In the genomic region with DNA sequence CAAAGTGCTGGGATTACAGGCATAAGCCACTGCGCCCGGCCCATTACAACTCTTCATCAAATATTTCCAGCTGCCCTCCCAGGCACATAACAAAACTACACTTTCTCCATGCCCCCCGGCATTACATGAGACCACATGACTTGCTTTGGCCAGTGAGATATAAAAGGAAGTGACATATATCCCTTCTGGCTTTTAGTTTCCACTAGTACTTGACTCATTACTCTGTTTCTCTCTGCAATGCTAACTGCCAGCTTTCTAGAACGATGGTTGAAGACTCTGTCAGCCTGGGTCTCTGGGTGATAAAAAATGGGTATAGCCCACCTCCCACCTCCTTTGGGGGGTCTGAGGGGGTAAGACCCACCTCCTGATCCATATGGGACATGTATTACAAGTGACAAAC, we compare ENCODE assay signal across 17 cellular contexts. TPM values are rescaled to one million over a fixed set of nuclear protein-coding genes. Genes with fewer than 3 reads are reported as not detected.
DNase-seq lines count a peak whose midpoint lies in the region; ATAC-seq lines count a peak whose summit lies in the region.
"Had no signal": no experiment of that assay in that cellular context is flagged by ENCODE, and none has a peak within 500 bp of the region (broad histone marks: within the 10 kb centered on the region; RNA-seq: fewer than 3 reads in every experiment).

No MANE protein-coding gene starts in this region.

- no peaks in the 10 kb centered on the region for H3K27me3 Mint-ChIP-seq in activated CD8-positive, alpha-beta memory T cell treated with anti-CD3 and anti-CD28 coated beads, Interleukin-2, amount 10 ng/mL, durations not matched to agents 7 days and 5 days
- H3K27me3 Mint-ChIP-seq in activated naive CD8-positive, alpha-beta T cell: no peaks in the 10 kb centered on the region
- no peaks in the 10 kb centered on the region for H3K27me3 Mint-ChIP-seq in stimulated activated memory B cell treated with anti-CD40 and anti-IgM and Interleukin-4, amounts not matched to agents 10 μg/mL and 1 μg/mL and 100 μg/mL, for 72 hours

- no peak overlapping the region for H3K4me3 Mint-ChIP-seq in activated CD8-positive, alpha-beta memory T cell treated with anti-CD3 and anti-CD28 coated beads, Interleukin-2, amount 10 ng/mL, durations not matched to agents 7 days and 5 days
- no peak overlapping the region for H3K4me3 Mint-ChIP-seq in activated naive CD8-positive, alpha-beta T cell
- no peak overlapping the region for H3K4me3 Mint-ChIP-seq in stimulated activated memory B cell treated with anti-CD40 and anti-IgM and Interleukin-4, amounts not matched to agents 10 μg/mL and 1 μg/mL and 100 μg/mL, for 72 hours
- H3K4me3 Mint-ChIP-seq: HFFc6 had no signal

- no peaks in the 10 kb centered on the region for H3K36me3 Mint-ChIP-seq in activated CD8-positive, alpha-beta memory T cell treated with anti-CD3 and anti-CD28 coated beads, Interleukin-2, amount 10 ng/mL, durations not matched to agents 7 days and 5 days
- H3K36me3 Mint-ChIP-seq in activated naive CD8-positive, alpha-beta T cell: peaks cover 3% of the 10 kb centered on the region
- H3K36me3 Mint-ChIP-seq in stimulated activated memory B cell treated with anti-CD40 and anti-IgM and Interleukin-4, amounts not matched to agents 10 μg/mL and 1 μg/mL and 100 μg/mL, for 72 hours: peaks cover 5% of the 10 kb centered on the region

- no peak overlapping the region for H3K27ac Mint-ChIP-seq in activated CD8-positive, alpha-beta memory T cell treated with anti-CD3 and anti-CD28 coated beads, Interleukin-2, amount 10 ng/mL, durations not matched to agents 7 days and 5 days
- peak overlapping the region; percentile 58 for H3K27ac Mint-ChIP-seq in activated naive CD8-positive, alpha-beta T cell
- no peak overlapping the region for H3K27ac Mint-ChIP-seq in stimulated activated memory B cell treated with anti-CD40 and anti-IgM and Interleukin-4, amounts not matched to agents 10 μg/mL and 1 μg/mL and 100 μg/mL, for 72 hours
- H3K27ac Mint-ChIP-seq: activated T-helper 2 cell treated with anti-CD3 and anti-CD28 coated beads, Interferon-gamma antibody, Interleukin-2, Interleukin-4, amounts not matched to agents 10 μg/mL and 5 μg/mL and 100 μg/mL, durations not matched to agents 14 hours and 24 hours and 36 hours; HFFc6 had no signal

- CTCF ChIA-PET in activated CD8-positive, alpha-beta memory T cell treated with anti-CD3 and anti-CD28 coated beads, Interleukin-2, amount 10 ng/mL, durations not matched to agents 7 days and 5 days (lab: Charles Lee): interaction anchor here (1.3 to 1.8 kb wide), 2 partner anchors 11 to 84 kb away, joined by 3 to 4 read pairs; no protein-coding TSS in a partner anchor

- H3K4me1 Mint-ChIP-seq in activated CD8-positive, alpha-beta memory T cell treated with anti-CD3 and anti-CD28 coated beads, Interleukin-2, amount 10 ng/mL, durations not matched to agents 7 days and 5 days: peaks cover 10% of the 10 kb centered on the region
- peaks cover 33% of the 10 kb centered on the region for H3K4me1 Mint-ChIP-seq in activated naive CD8-positive, alpha-beta T cell (ENCODE audit: low read depth)
- peaks cover 44% of the 10 kb centered on the region for H3K4me1 Mint-ChIP-seq in stimulated activated memory B cell treated with anti-CD40 and anti-IgM and Interleukin-4, amounts not matched to agents 10 μg/mL and 1 μg/mL and 100 μg/mL, for 72 hours

- DNase-seq in activated CD8-positive, alpha-beta memory T cell treated with anti-CD3 and anti-CD28 coated beads, Interleukin-2, amount 10 ng/mL, durations not matched to agents 7 days and 5 days: no peak
- DNase-seq in activated CD8-positive, alpha-beta memory T cell treated with anti-CD3 and anti-CD28 coated beads, Interleukin-2, amount 50 U/mL, for 4 hours: no peak
- DNase-seq in Kasumi-1 (lab: John Stamatoyannopoulos, UW) (peak; percentile 22 to 35), SKM-1 treated with dmso at 0.1 percent for 144 hours (lab: John Stamatoyannopoulos, UW; ENCODE audit: unreplicated experiment) (no peak), kidney glomerular epithelial cell (lab: John Stamatoyannopoulos, UW) (no peak)
- DNase-seq: activated CD4-positive, alpha-beta T cell treated with anti-CD3 and anti-CD28 coated beads, Interleukin-2, amount 50 U/mL, for 48 hours; foreskin keratinocyte; HFFc6; NCI-H1417 treated with DMSO at 0.1 percent for 48 hours; NCI-H2107; NCI-H524; retina; SHP77 had no signal

- ATAC-seq in activated CD8-positive, alpha-beta memory T cell treated with anti-CD3 and anti-CD28 coated beads, Interleukin-2, amount 10 ng/mL, durations not matched to agents 7 days and 5 days: peak; percentile 42
- peak; percentile 24 for ATAC-seq in stimulated activated memory B cell treated with anti-CD40 and anti-IgM and Interleukin-4, amounts not matched to agents 10 μg/mL and 1 μg/mL and 100 μg/mL, for 72 hours
- ATAC-seq in GM21390 (IDR thresholded peaks at IDR 0.05; ENCODE audit: unreplicated experiment): no peak
- ATAC-seq: foreskin keratinocyte had no signal

- H3K9me3 Mint-ChIP-seq in activated CD8-positive, alpha-beta memory T cell treated with anti-CD3 and anti-CD28 coated beads, Interleukin-2, amount 10 ng/mL, durations not matched to agents 7 days and 5 days (ENCODE audit: low read depth): no peaks in the 10 kb centered on the region
- no peaks in the 10 kb centered on the region for H3K9me3 Mint-ChIP-seq in activated naive CD8-positive, alpha-beta T cell (ENCODE audit: low read depth)
- H3K9me3 Mint-ChIP-seq in stimulated activated memory B cell treated with anti-CD40 and anti-IgM and Interleukin-4, amounts not matched to agents 10 μg/mL and 1 μg/mL and 100 μg/mL, for 72 hours: no peaks in the 10 kb centered on the region
- H3K9me3 Mint-ChIP-seq: activated T-helper 2 cell treated with anti-CD3 and anti-CD28 coated beads, Interferon-gamma antibody, Interleukin-2, Interleukin-4, amounts not matched to agents 10 μg/mL and 5 μg/mL and 100 μg/mL, durations not matched to agents 14 hours and 24 hours and 36 hours; HFFc6 had no signal

RNA-seq across cellular contexts. Expression of a gene that starts 24.2 kb away (rescaled TPM):
- total RNA-seq in activated CD8-positive, alpha-beta memory T cell treated with anti-CD3 and anti-CD28 coated beads, Interleukin-2, amount 10 ng/mL, durations not matched to agents 7 days and 5 days: 1 to 10 TPM; 7.8 to 8.0 TPM

Comparison
In these comparisons a context has a peak if more than half of its experiments do, and no peak if none do; other contexts are left out.
1. DNase-seq: peak in Kasumi-1 (2 of 2); none in activated CD8-positive, alpha-beta memory T cell treated with anti-CD3 and anti-CD28 coated beads, Interleukin-2, amount 10 ng/mL, durations not matched to agents 7 days and 5 days (single experiment), activated CD8-positive, alpha-beta memory T cell treated with anti-CD3 and anti-CD28 coated beads, Interleukin-2, amount 50 U/mL, for 4 hours (single experiment), SKM-1 treated with dmso at 0.1 percent for 144 hours (single experiment) and kidney glomerular epithelial cell (single experiment).